ENCODE assay signal across 8 cellular contexts in the genomic region with DNA sequence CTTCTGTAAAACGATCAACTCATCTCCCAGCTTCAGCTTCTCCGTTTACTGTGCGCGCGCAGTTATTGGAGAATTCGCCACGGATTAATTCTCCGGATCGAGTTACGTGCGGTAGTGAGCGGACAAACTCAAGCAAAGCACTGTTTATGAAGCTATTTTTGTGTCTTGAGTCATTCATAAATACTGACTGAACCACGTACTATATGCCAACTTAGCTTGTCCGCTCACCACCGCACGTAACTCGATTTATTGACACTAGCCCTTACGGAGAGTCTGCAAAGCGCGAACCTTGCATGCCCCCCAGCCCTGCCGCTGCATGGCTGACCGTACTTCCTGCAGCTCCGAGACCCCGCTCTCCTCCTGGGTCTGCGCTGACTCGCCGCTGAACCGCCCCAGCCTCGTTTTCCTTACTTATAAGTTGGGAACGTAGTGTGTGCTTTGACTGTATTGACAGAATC. TPM values are rescaled to one million over a fixed set of nuclear protein-coding genes. Genes with fewer than 3 reads are reported as not detected.
DNase-seq lines count a peak whose midpoint lies in the region; ATAC-seq, FAIRE-seq and TF ChIP-seq lines count a peak whose summit lies in the region.

No MANE protein-coding gene starts in this region.

- peak overlapping the region; percentile 90 for H3K9ac ChIP-seq in iPS-18a (ENCODE audit: low read length)

- H3K4me1 ChIP-seq in iPS-18a (ENCODE audit: control insufficient read depth, low read depth, low read length) (peaks cover 26% of the 10 kb centered on the region), small intestine (ENCODE audit: control insufficient read depth in 2 of 2, insufficient read depth in 1 of 2, low read depth in 1 of 2, low read length in 1 of 2) (peaks cover 7 to 10% of the 10 kb centered on the region in 2 donors)

- peak overlapping the region; percentile 67 for H3K4me3 ChIP-seq in astrocyte of the spinal cord (ENCODE audit: low read depth, low read length)
- H3K4me3 ChIP-seq in iPS-18a (ENCODE audit: low read length): peak overlapping the region; percentile 98
- peak overlapping the region; percentile 90 to 100 for H3K4me3 ChIP-seq in small intestine (ENCODE audit: low read depth in 1 of 2, low read length in 2 of 2)

- H3K36me3 Mint-ChIP-seq in activated T-cell treated with anti-CD3 and anti-CD28 coated beads, Interleukin-2, amount 50 U/mL, for 4 hours (ENCODE audit: insufficient read depth): peaks cover 9% of the 10 kb centered on the region

- H3K9me3 ChIP-seq in iPS-18a (ENCODE audit: control insufficient read depth, low read depth, low read length) (no peaks in the 10 kb centered on the region), small intestine (ENCODE audit: control insufficient read depth, low read depth) (no peaks in the 10 kb centered on the region)

- peaks cover 43% of the 10 kb centered on the region for H3K4me1 Mint-ChIP-seq in activated T-cell treated with anti-CD3 and anti-CD28 coated beads, Interleukin-2, amount 50 U/mL, for 4 hours (ENCODE audit: low read depth)

- peak overlapping the region; percentile 93 for H3K4me3 Mint-ChIP-seq in activated T-cell treated with anti-CD3 and anti-CD28 coated beads, Interleukin-2, amount 50 U/mL, for 4 hours

- H3K27ac ChIP-seq in iPS-18a (ENCODE audit: low read length) (peak overlapping the region; percentile 61), small intestine (ENCODE audit: low read depth in 1 of 2, low read length in 1 of 2) (peak overlapping the region; percentile 0 to 94)

- H3K9me3 Mint-ChIP-seq in activated T-cell treated with anti-CD3 and anti-CD28 coated beads, Interleukin-2, amount 50 U/mL, for 4 hours: no peaks in the 10 kb centered on the region

- DNase-seq in activated T-cell treated with anti-CD3 and anti-CD28 coated beads, Interleukin-2, amount 50 U/mL, for 4 hours: no peak
- no peak for DNase-seq in activated T-cell treated with anti-CD3 and anti-CD28 coated beads, Interleukin-2, amount 50 U/mL, for 1 hour
- DNase-seq in NCI-H748 (lab: John Stamatoyannopoulos, UW; ENCODE audit: unreplicated experiment) (peak; percentile 73), astrocyte of the spinal cord (ENCODE audit: low read depth, low spot score) (no peak), small intestine (peak; percentile 29), GOT3 (lab: John Stamatoyannopoulos, UW) (no peak)

- no peaks in the 10 kb centered on the region for H3K36me3 ChIP-seq in iPS-18a (ENCODE audit: control insufficient read depth, low read depth, low read length)
- H3K36me3 ChIP-seq in small intestine (ENCODE audit: control insufficient read depth in 2 of 2, insufficient read depth in 2 of 2, low read length in 2 of 2): no peaks in the 10 kb centered on the region

- no peak for TF ChIP-seq CTCF in astrocyte of the spinal cord (IDR thresholded peaks at IDR 0.05; ENCODE audit: low read depth, low read length)

- in situ Hi-C loops in astrocyte of the spinal cord (cut with HindIII; ENCODE audit: low sequenced_read_pairs): no loop called here

- FAIRE-seq in small intestine (lab: Jason Lieb, UNC): no peak

- 0% methylated on average over 30 of the region's 30 CpGs for WGBS in small intestine, 3 donors

- ATAC-seq in activated T-cell treated with anti-CD3 and anti-CD28 coated beads, Interleukin-2, amount 50 U/mL, for 4 hours: peak; percentile 3 to 9
- peak; percentile 16 for ATAC-seq in HG02852 (IDR thresholded peaks at IDR 0.05; ENCODE audit: unreplicated experiment)

- H3K27me3 Mint-ChIP-seq in activated T-cell treated with anti-CD3 and anti-CD28 coated beads, Interleukin-2, amount 50 U/mL, for 4 hours (ENCODE audit: low read depth): no peaks in the 10 kb centered on the region

- H3K27me3 ChIP-seq in iPS-18a (ENCODE audit: control insufficient read depth, insufficient read depth, low read length) (no peaks in the 10 kb centered on the region), small intestine (ENCODE audit: control insufficient read depth in 2 of 2, insufficient read depth in 2 of 2, low read length in 2 of 2) (no peaks in the 10 kb centered on the region)

RNA-seq across cellular contexts. Expression of gene CHD1L, which starts 0.8 kb away (rescaled TPM):
- total RNA-seq in activated T-cell treated with anti-CD3 and anti-CD28 coated beads, Interleukin-2, amount 50 U/mL, for 4 hours: 10 to 100 TPM; 45.4 to 55.1 (median 48.4) TPM
- 10 to 100 TPM; 20.6 to 71.3 (median 37.0) TPM for polyA plus RNA-seq in small intestine

RNA-seq across cellular contexts. Expression of gene FMO5, which starts 18.1 kb away (rescaled TPM):
- total RNA-seq in activated T-cell treated with anti-CD3 and anti-CD28 coated beads, Interleukin-2, amount 50 U/mL, for 4 hours: under 1 TPM in 2 of 3 donors, not detected in 1; 0.20 to 0.22 TPM
- polyA plus RNA-seq in small intestine: 100 to 1,000 TPM in 1 of 3 donors, 10 to 100 TPM in 2; 15.3 to 115 (median 85.1) TPM

Comparison
In these comparisons a context has a peak if more than half of its experiments do, and no peak if none do; other contexts are left out.
1. DNase-seq: peak in NCI-H748 (single experiment) and small intestine (single experiment); none in activated T-cell treated with anti-CD3 and anti-CD28 coated beads, Interleukin-2, amount 50 U/mL, for 4 hours (single experiment), activated T-cell treated with anti-CD3 and anti-CD28 coated beads, Interleukin-2, amount 50 U/mL, for 1 hour (single experiment), astrocyte of the spinal cord (single experiment) and GOT3 (single experiment).
2. Peak in every context shown above with its lines, with median percentiles within 50 percentile points of each other: H3K4me3 ChIP-seq.